Comparison of ENCODE assay signal across 21 cellular contexts in the genomic region with DNA sequence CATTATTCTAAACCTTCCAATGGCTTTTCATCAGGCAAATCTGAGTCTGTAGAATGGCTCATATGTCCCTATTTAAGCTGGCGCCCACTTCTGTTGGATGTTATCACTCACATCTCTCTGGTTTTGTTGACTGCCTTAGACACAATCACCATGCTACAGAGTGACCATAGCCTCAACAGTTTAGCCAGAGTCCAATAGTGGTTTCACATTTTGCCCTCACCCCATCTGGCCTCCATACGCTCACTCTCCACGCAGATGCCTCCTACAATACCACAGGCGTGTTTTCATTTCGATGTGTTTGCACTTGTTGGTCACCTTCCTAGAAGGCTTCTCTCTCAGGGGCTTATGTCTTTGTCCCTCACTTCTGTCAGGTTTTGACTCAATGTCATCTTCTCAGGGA. TPM values are rescaled to one million over a fixed set of nuclear protein-coding genes. Genes with fewer than 3 reads are reported as not detected.
"Had no signal": no experiment of that assay in that cellular context is flagged by ENCODE, and none has a peak within 500 bp of the region (broad histone marks: within the 10 kb centered on the region; RNA-seq: fewer than 3 reads in every experiment).

No MANE protein-coding gene starts in this region.

- H3K27ac ChIP-seq: adrenal gland, psoas muscle, right lobe of liver, suprapubic skin, upper lobe of left lung had no signal

- ATAC-seq: psoas muscle; stimulated activated naive B cell treated with anti-CD40 and anti-IgM and Interleukin-4, amounts not matched to agents 10 μg/mL and 1 μg/mL and 100 μg/mL, for 72 hours had no signal

- H3K4me3 Mint-ChIP-seq: activated naive CD4-positive, alpha-beta T cell treated with anti-CD3 and anti-CD28 coated beads for 36 hours; brain; dendritic cell treated with granulocyte-macrophage colony-stimulating factor and Interleukin-4, amounts not matched to agents 40 ng/mL and 50 ng/mL, for 4 days; endodermal cell; nephron progenitor cell; stimulated activated naive B cell treated with anti-CD40 and anti-IgM and Interleukin-4, amounts not matched to agents 10 μg/mL and 1 μg/mL and 100 μg/mL, for 72 hours had no signal

- H3K36me3 ChIP-seq: adrenal gland, right lobe of liver, suprapubic skin, upper lobe of left lung had no signal

- H3K9me3 ChIP-seq: adrenal gland, psoas muscle, right lobe of liver, suprapubic skin, upper lobe of left lung had no signal

- H3K9me3 Mint-ChIP-seq: activated naive CD4-positive, alpha-beta T cell treated with anti-CD3 and anti-CD28 coated beads for 36 hours; dendritic cell treated with granulocyte-macrophage colony-stimulating factor and Interleukin-4, amounts not matched to agents 40 ng/mL and 50 ng/mL, for 4 days; stimulated activated naive B cell treated with anti-CD40 and anti-IgM and Interleukin-4, amounts not matched to agents 10 μg/mL and 1 μg/mL and 100 μg/mL, for 72 hours had no signal

- H3K4me1 Mint-ChIP-seq: brain; nephron progenitor cell; stimulated activated naive B cell treated with anti-CD40 and anti-IgM and Interleukin-4, amounts not matched to agents 10 μg/mL and 1 μg/mL and 100 μg/mL, for 72 hours had no signal

- DNase-seq: activated CD4-positive, alpha-beta T cell treated with anti-CD3 and anti-CD28 coated beads for 1 hour; activated CD4-positive, alpha-beta T cell treated with anti-CD3 and anti-CD28 coated beads, Interleukin-2, amount 50 U/mL, for 48 hours; activated CD8-positive, alpha-beta memory T cell treated with anti-CD3 and anti-CD28 coated beads, Interleukin-2, amount 50 U/mL, for 48 hours; activated naive CD4-positive, alpha-beta T cell treated with anti-CD3 and anti-CD28 coated beads for 36 hours; adrenal gland; endodermal cell; erythroblast; head of caudate nucleus; nephron progenitor cell; psoas muscle; right lobe of liver; stimulated activated CD4-positive, alpha-beta T cell treated with anti-CD3 and anti-CD28 coated beads, Interleukin-1b, Interleukin-23, amount 100 ng/mL, for 48 hours; stimulated activated naive B cell treated with anti-CD40 and anti-IgM and Interleukin-4, amounts not matched to agents 10 μg/mL and 1 μg/mL and 100 μg/mL, for 72 hours; SW 1271; T-helper 9 cell; upper lobe of left lung had no signal

- H3K27me3 Mint-ChIP-seq: brain; dendritic cell treated with granulocyte-macrophage colony-stimulating factor and Interleukin-4, amounts not matched to agents 40 ng/mL and 50 ng/mL, for 4 days; stimulated activated naive B cell treated with anti-CD40 and anti-IgM and Interleukin-4, amounts not matched to agents 10 μg/mL and 1 μg/mL and 100 μg/mL, for 72 hours had no signal

- H3K36me3 Mint-ChIP-seq: brain; stimulated activated naive B cell treated with anti-CD40 and anti-IgM and Interleukin-4, amounts not matched to agents 10 μg/mL and 1 μg/mL and 100 μg/mL, for 72 hours had no signal

- H3K4me3 ChIP-seq: adrenal gland, psoas muscle, right lobe of liver, suprapubic skin, upper lobe of left lung had no signal

- H3K4me1 ChIP-seq: adrenal gland, psoas muscle, right lobe of liver, suprapubic skin, upper lobe of left lung had no signal

- H3K27ac Mint-ChIP-seq: activated naive CD4-positive, alpha-beta T cell treated with anti-CD3 and anti-CD28 coated beads for 36 hours; brain; dendritic cell treated with granulocyte-macrophage colony-stimulating factor and Interleukin-4, amounts not matched to agents 40 ng/mL and 50 ng/mL, for 4 days; endodermal cell; nephron progenitor cell; stimulated activated naive B cell treated with anti-CD40 and anti-IgM and Interleukin-4, amounts not matched to agents 10 μg/mL and 1 μg/mL and 100 μg/mL, for 72 hours had no signal

- H3K27me3 ChIP-seq: adrenal gland, right lobe of liver, suprapubic skin, upper lobe of left lung had no signal

RNA-seq across cellular contexts. Expression of gene KLRB1, which starts 3.4 kb away (rescaled TPM):
- total RNA-seq: endodermal cell, fibroblast of villous mesenchyme, lung microvascular endothelial cell, suprapubic skin had no signal
